ENCODE assay signal across 9 cellular contexts in the genomic region with DNA sequence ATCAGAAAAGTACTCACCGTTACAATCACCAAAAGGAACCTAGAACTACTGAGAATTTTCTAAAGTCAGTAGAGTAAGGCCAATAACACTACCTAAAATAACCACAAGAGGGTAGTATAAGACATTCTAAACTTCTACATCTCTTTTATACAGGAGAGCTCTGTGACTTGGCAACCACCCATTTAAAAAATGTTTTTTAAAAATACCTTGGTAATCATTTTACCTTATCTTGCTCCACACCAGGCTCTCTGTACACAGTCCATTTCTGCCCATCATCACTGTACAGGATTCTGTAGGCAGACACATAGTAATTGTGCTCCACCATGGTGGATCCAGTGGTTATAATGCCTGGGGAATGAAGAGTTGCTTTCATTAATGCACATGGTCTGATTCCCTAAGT. TPM values are rescaled to one million over a fixed set of nuclear protein-coding genes. Genes with fewer than 3 reads are reported as not detected.
DNase-seq lines count a peak whose midpoint lies in the region; ATAC-seq and TF ChIP-seq lines count a peak whose summit lies in the region.
"Had no signal": no experiment of that assay in that cellular context is flagged by ENCODE, and none has a peak within 500 bp of the region (broad histone marks: within the 10 kb centered on the region; RNA-seq: fewer than 3 reads in every experiment).

No MANE protein-coding gene starts in this region.

- dilution Hi-C loops in IMR-90 (cut with HindIII; ENCODE audit: low sequenced_read_pairs, unreplicated experiment), result no loop called here

- no peak overlapping the region for H2AFZ ChIP-seq in IMR-90 (replicated peaks; ENCODE audit: low read length, poor library complexity)

- H3K27ac ChIP-seq in IMR-90 (ENCODE audit: insufficient read depth, low read length) (no peak overlapping the region), mesendoderm (ENCODE audit: low read depth, low read length) (no peak overlapping the region)
- H3K27ac ChIP-seq: BLaER1 had no signal

- no peak overlapping the region for H2BK20ac ChIP-seq in IMR-90 (ENCODE audit: low read depth, low read length)

- H3K4me3 ChIP-seq in IMR-90 (ENCODE audit: insufficient read depth, low read depth, low read length) (no peak overlapping the region), mesendoderm (ENCODE audit: low read length) (no peak overlapping the region)
- H3K4me3 ChIP-seq: BLaER1 had no signal

- no peak overlapping the region for H3K9ac ChIP-seq in IMR-90 (ENCODE audit: low read depth, low read length)
- no peak overlapping the region for H3K9ac ChIP-seq in mesendoderm (ENCODE audit: low read length)
- H3K9ac ChIP-seq: BLaER1 had no signal

- TF ChIP-seq RAD21 in IMR-90 (IDR thresholded peaks at IDR 0.05; ENCODE audit: low read length), result peak; percentile 72

- H2BK120ac ChIP-seq in IMR-90 (ENCODE audit: low read depth, low read length) (no peak overlapping the region), mesendoderm (ENCODE audit: low read depth, low read length) (no peak overlapping the region)

- CTCF ChIA-PET in IMR-90 (lab: Yijun Ruan, JAX), result interaction anchor here (1.2 to 4.6 kb wide), 4 partner anchors 84 to 182 kb away, joined by 5 to 45 read pairs (median 8); partner anchors contain the start of gene DCBLD2

- H2AK5ac ChIP-seq in IMR-90 (ENCODE audit: low read depth, low read length) (peak overlapping the region; percentile 80; the same call in 1 of the 2 replicates), mesendoderm (ENCODE audit: low read length) (no peak overlapping the region)

- POLR2A ChIA-PET in IMR-90 (lab: Charles Lee; ENCODE audit: unreplicated experiment), result no interaction called here

- H3K18ac ChIP-seq in IMR-90 (ENCODE audit: low read depth, low read length), result no peak overlapping the region
- H3K18ac ChIP-seq in mesendoderm (ENCODE audit: low read length), result no peak overlapping the region

- no peaks in the 10 kb centered on the region for H3K9me1 ChIP-seq in IMR-90 (ENCODE audit: insufficient read depth, low read length)

- H3K79me2 ChIP-seq in mesendoderm (ENCODE audit: control insufficient read depth, insufficient read depth, low read length), result no peaks in the 10 kb centered on the region

- H3K27me3 ChIP-seq in IMR-90 (ENCODE audit: control insufficient read depth, insufficient read depth, low read length) (no peaks in the 10 kb centered on the region), mesendoderm (ENCODE audit: insufficient read depth, low read length, poor library complexity) (no peaks in the 10 kb centered on the region)
- H3K27me3 ChIP-seq: BLaER1 had no signal

- peak; percentile 81 for DNase-seq in DMS 273 (lab: John Stamatoyannopoulos, UW; ENCODE audit: unreplicated experiment)
- no peak for DNase-seq in DMS 273 treated with DMSO at 0.1 percent for 48 hours (lab: John Stamatoyannopoulos, UW)
- DNase-seq in IMR-90, result peak; percentile 59
- peak; percentile 82 for DNase-seq in OCI-M1 (lab: John Stamatoyannopoulos, UW)
- peak; percentile 72 for DNase-seq in dermis blood vessel endothelial cell
- DNase-seq in mesendoderm, result peak; percentile 61
- no peak for DNase-seq in stimulated activated CD4-positive, alpha-beta T cell treated with anti-CD3 and anti-CD28 coated beads, Interleukin-4, amount 100 ng/mL, for 1 hour

- no peak overlapping the region for H2BK15ac ChIP-seq in IMR-90 (ENCODE audit: low read depth, low read length)
- no peak overlapping the region for H2BK15ac ChIP-seq in mesendoderm (replicated peaks; ENCODE audit: low read depth)

- in situ Hi-C loops in IMR-90 (cut with MboI; ENCODE audit: low sequenced_read_pairs), result loop anchor here (5.0 to 10.0 kb wide), 2 partner anchors 175 to 937 kb away; no protein-coding TSS in a partner anchor

- H3K36me3 ChIP-seq in IMR-90 (ENCODE audit: control insufficient read depth, insufficient read depth, low read length) (peaks cover 16% of the 10 kb centered on the region), mesendoderm (ENCODE audit: control insufficient read depth, insufficient read depth, low read length) (no peaks in the 10 kb centered on the region)

- peak overlapping the region; percentile 60; the same call in 1 of the 2 replicates for H3K4me2 ChIP-seq in IMR-90 (ENCODE audit: low read depth, low read length)
- H3K4me2 ChIP-seq in mesendoderm (ENCODE audit: low read length), result no peak overlapping the region
- H3K4me2 ChIP-seq: BLaER1 had no signal

- H3K56ac ChIP-seq in IMR-90 (ENCODE audit: extremely low read depth, insufficient read depth, low read length), result 0 out of 2 replicates have a peak overlapping the region, but pooled peaks have one; percentile 55
- no peak overlapping the region for H3K56ac ChIP-seq in mesendoderm (ENCODE audit: low read length)

- peak; percentile 69 for TF ChIP-seq CTCF in IMR-90 (conservative IDR thresholded peaks at IDR 0.05; ENCODE audit: low read depth, low read length)

- H4K8ac ChIP-seq in IMR-90 (ENCODE audit: low read depth in 2 of 2, low read length in 2 of 2) (no peak overlapping the region), mesendoderm (ENCODE audit: low read depth, low read length) (no peak overlapping the region)

- WGBS in IMR-90 (ENCODE audit: extremely low coverage in 2 of 2, insufficient read length in 1 of 2), 2 experiments, result no CpG with 5 or more reads among the region's 1 CpG
- WGBS in mesendoderm (ENCODE audit: extremely low coverage, insufficient coverage, low lambda C conversion rate), result no CpG with 5 or more reads among the region's 1 CpG

- intact Hi-C loops in IMR-90 (cut with micrococcal nuclease), result loop anchor here (1.0 to 5.0 kb wide), 3 partner anchors 83 to 935 kb away; partner anchors contain the start of gene DCBLD2

- TF ChIP-seq POLR2A in IMR-90 (IDR thresholded peaks at IDR 0.05; ENCODE audit: low read depth, low read length), result no peak

- ATAC-seq in GM21619 (IDR thresholded peaks at IDR 0.05; ENCODE audit: unreplicated experiment), result peak; percentile 74
- ATAC-seq in IMR-90 (ENCODE audit: low read depth), result peak; percentile 65

- H4K91ac ChIP-seq in IMR-90 (ENCODE audit: insufficient read depth, low read depth, low read length), result no peak overlapping the region; the same call in 1 of the 2 replicates

- BruUV-seq in IMR-90 (replicated peaks; lab: Mats Ljungman, UMichigan), result no TSS peak

- H2BK5ac ChIP-seq in IMR-90 (ENCODE audit: low read depth, low read length, poor library complexity, severe bottlenecking) (no peak overlapping the region), mesendoderm (ENCODE audit: low read length) (no peak overlapping the region)

- no peak overlapping the region for H4K5ac ChIP-seq in IMR-90 (ENCODE audit: low read depth, low read length)
- H4K5ac ChIP-seq in mesendoderm (ENCODE audit: low read length), result no peak overlapping the region

- no peak overlapping the region; the same call in 1 of the 2 replicates for H3K23ac ChIP-seq in IMR-90 (ENCODE audit: low read depth, low read length)
- H3K23ac ChIP-seq in mesendoderm (ENCODE audit: low read length), result no peak overlapping the region

- no peak overlapping the region for H3K4ac ChIP-seq in IMR-90 (ENCODE audit: low read depth, low read length)
- no peak overlapping the region for H3K4ac ChIP-seq in mesendoderm (ENCODE audit: low read depth, low read length)

- no peak overlapping the region for H2AK9ac ChIP-seq in IMR-90 (replicated peaks; ENCODE audit: low read depth, low read length, poor library complexity)

- H3K4me1 ChIP-seq in IMR-90 (ENCODE audit: control insufficient read depth, insufficient read depth, low read length) (peaks cover 4% of the 10 kb centered on the region), mesendoderm (ENCODE audit: control insufficient read depth, low read depth, low read length) (no peaks in the 10 kb centered on the region)

- H3K9me3 ChIP-seq in IMR-90 (ENCODE audit: control insufficient read depth, insufficient read depth, low read length), result no peaks in the 10 kb centered on the region
- H3K9me3 ChIP-seq: BLaER1 had no signal

- H4K20me1 ChIP-seq in IMR-90 (ENCODE audit: insufficient read depth, low read length), result peaks cover 5% of the 10 kb centered on the region; the same call in 1 of the 2 replicates
- H4K20me1 ChIP-seq: BLaER1 had no signal

- H3K79me1 ChIP-seq in IMR-90 (ENCODE audit: low read depth in 1 of 2, low read length in 2 of 2) (peaks cover 16 to 21% of the 10 kb centered on the region in 2 experiments; a peak in 3 of 4 replicates), mesendoderm (ENCODE audit: low read length) (no peaks in the 10 kb centered on the region)

- no peak overlapping the region for H3K14ac ChIP-seq in IMR-90 (replicated peaks; ENCODE audit: low read depth, low read length)

TF ChIP-seq in IMR-90, 13 proteins besides CTCF, POLR2A, EP300 and RAD21:
- TF ChIP-seq SMC3 (IDR thresholded peaks at IDR 0.05; ENCODE audit: low read depth, low read length) (peak; percentile 67), MXI1 (IDR thresholded peaks at IDR 0.05; ENCODE audit: borderline replicate concordance, low read depth, low read length) (no peak)

RNA-seq across cellular contexts. Expression of gene ST3GAL6, which starts 54.4 kb away (rescaled TPM):
- total RNA-seq in IMR-90 (2012; rRNA removed) (0.36 and 1.4 TPM in 2 replicates), dermis blood vessel endothelial cell (18.6 and 30.1 TPM in 2 replicates)
- polyA plus RNA-seq in IMR-90 (2012; rRNA removed), result 0.83 and 0.99 TPM in 2 replicates
- 0.20 TPM in 1 of 2 replicates, not detected in the other for polyA plus RNA-seq in IMR-90 (2012; cell fraction: cytosol; rRNA removed)
- 0.09 and 1.2 TPM in 2 replicates for polyA plus RNA-seq in IMR-90 (2012; cell fraction: nucleus; rRNA removed; ENCODE audit: low replicate concordance)
- 2.7 TPM for polyA plus RNA-seq in mesendoderm (2013, experiment 1 of 2)
- polyA plus RNA-seq in mesendoderm (2013, experiment 2 of 2), result 2.6 TPM

Comparison
In these comparisons a context has a peak if more than half of its experiments do, and no peak if none do; other contexts are left out.
1. DNase-seq: peak in DMS 273 (single experiment), IMR-90 (single experiment), OCI-M1 (single experiment), dermis blood vessel endothelial cell (single experiment) and mesendoderm (single experiment); none in DMS 273 treated with DMSO at 0.1 percent for 48 hours (single experiment) and stimulated activated CD4-positive, alpha-beta T cell treated with anti-CD3 and anti-CD28 coated beads, Interleukin-4, amount 100 ng/mL, for 1 hour (single experiment).